8 cellular contexts compared by ENCODE assay signal in the genomic region with DNA sequence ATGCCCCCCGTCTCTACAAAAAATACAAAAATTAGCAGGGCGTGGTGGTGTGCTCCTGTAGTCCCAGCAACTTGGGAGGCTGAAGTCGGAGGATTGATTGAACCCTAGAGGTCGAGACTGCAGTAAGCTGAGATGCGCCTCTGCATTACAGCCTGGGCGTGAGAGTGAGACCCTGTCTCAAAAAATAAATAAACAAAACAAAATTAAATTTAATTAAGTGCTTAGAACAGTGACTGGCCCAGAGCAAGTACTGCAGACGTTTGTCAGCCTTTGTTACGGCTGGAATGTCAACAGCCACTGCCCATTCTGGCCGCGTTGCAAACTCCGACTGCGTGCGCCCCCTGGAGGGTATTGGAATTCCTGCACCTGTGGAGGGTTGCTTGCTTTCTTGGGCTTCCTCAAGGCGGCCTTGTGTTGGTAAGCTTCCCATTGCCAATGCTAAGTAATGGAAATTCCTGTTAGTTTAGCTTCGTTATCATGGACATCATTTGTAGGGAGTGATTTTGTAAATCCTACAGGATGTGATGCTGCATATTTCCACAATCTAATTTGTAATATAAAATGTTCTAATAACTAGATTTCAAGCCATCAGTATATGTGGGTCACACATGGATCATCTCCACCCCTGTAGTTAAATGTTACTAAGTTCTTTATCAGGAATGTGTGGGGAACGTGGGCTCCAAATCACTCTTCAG. TPM values are rescaled to one million over a fixed set of nuclear protein-coding genes. Genes with fewer than 3 reads are reported as not detected.
DNase-seq lines count a peak whose midpoint lies in the region; ATAC-seq and TF ChIP-seq lines count a peak whose summit lies in the region.

No MANE protein-coding gene starts in this region.

- no peak overlapping the region for H2BK15ac ChIP-seq in mesendoderm (replicated peaks; ENCODE audit: low read depth)

- H3K36me3 ChIP-seq in mesendoderm (ENCODE audit: control insufficient read depth, insufficient read depth, low read length) = no peaks in the 10 kb centered on the region

- no peaks in the 10 kb centered on the region for H3K36me3 Mint-ChIP-seq in activated CD8-positive, alpha-beta T cell treated with anti-CD3 and anti-CD28 coated beads for 36 hours (ENCODE audit: low read depth)

- H3K27ac ChIP-seq in mesendoderm (ENCODE audit: low read depth, low read length) = no peak overlapping the region

- DNase-seq in DMS114 treated with DMSO at 0.1 percent for 48 hours (lab: John Stamatoyannopoulos, UW; ENCODE audit: unreplicated experiment) = peak; percentile 76
- DNase-seq in NCI-H82 treated with DMSO at 0.1 percent for 48 hours (lab: John Stamatoyannopoulos, UW; ENCODE audit: unreplicated experiment) = peak; percentile 63
- peak; percentile 84 for DNase-seq in activated CD8-positive, alpha-beta T cell treated with anti-CD3 and anti-CD28 coated beads for 36 hours
- peak; percentile 58 for DNase-seq in effector CD8-positive, alpha-beta T cell (lab: John Stamatoyannopoulos, UW)
- peak; percentile 90 for DNase-seq in mesendoderm
- peak; percentile 35 to 46 for DNase-seq in stimulated activated CD8-positive, alpha-beta memory T cell treated with anti-CD3 and anti-CD28 coated beads, Interleukin-2, amount 100 ng/mL, for 1 hour (ENCODE audit: low read depth in 2 of 2)
- no peak for DNase-seq in T1000 (lab: John Stamatoyannopoulos, UW)

- H3K4me1 ChIP-seq in mesendoderm (ENCODE audit: control insufficient read depth, low read depth, low read length) = no peaks in the 10 kb centered on the region

- POLR2A ChIA-PET in activated CD8-positive, alpha-beta T cell treated with anti-CD3 and anti-CD28 coated beads for 36 hours (lab: Charles Lee) = interaction anchor here (0.7 kb wide), 1 partner anchor 131 kb away, joined by 3 read pairs; no protein-coding TSS in a partner anchor

- no peaks in the 10 kb centered on the region for H3K4me1 Mint-ChIP-seq in activated CD8-positive, alpha-beta T cell treated with anti-CD3 and anti-CD28 coated beads for 36 hours (ENCODE audit: low read depth)

- no peak overlapping the region for H4K5ac ChIP-seq in mesendoderm (ENCODE audit: low read length)

- H3K4ac ChIP-seq in mesendoderm (ENCODE audit: low read depth, low read length) = no peak overlapping the region

- no peak overlapping the region for H4K8ac ChIP-seq in mesendoderm (ENCODE audit: low read depth, low read length)

- no peaks in the 10 kb centered on the region for H3K79me1 ChIP-seq in mesendoderm (ENCODE audit: low read length)

- no peaks in the 10 kb centered on the region for H3K9me3 Mint-ChIP-seq in activated CD8-positive, alpha-beta T cell treated with anti-CD3 and anti-CD28 coated beads for 36 hours

- H3K27me3 Mint-ChIP-seq in activated CD8-positive, alpha-beta T cell treated with anti-CD3 and anti-CD28 coated beads for 36 hours = peaks cover 17% of the 10 kb centered on the region

- WGBS in mesendoderm (ENCODE audit: extremely low coverage, insufficient coverage, low lambda C conversion rate) = no CpG with 5 or more reads among the region's 16 CpGs

- intact Hi-C loops in activated CD8-positive, alpha-beta T cell treated with anti-CD3 and anti-CD28 coated beads for 36 hours (cut with micrococcal nuclease) = loop anchor here (2.0 to 5.0 kb wide), 2 partner anchors 49 to 133 kb away; no protein-coding TSS in a partner anchor

- no peak overlapping the region for H2BK5ac ChIP-seq in mesendoderm (ENCODE audit: low read length)

- no peak overlapping the region for H3K18ac ChIP-seq in mesendoderm (ENCODE audit: low read length)

- no peak overlapping the region for H3K4me2 ChIP-seq in mesendoderm (ENCODE audit: low read length)

- H3K4me3 Mint-ChIP-seq in activated CD8-positive, alpha-beta T cell treated with anti-CD3 and anti-CD28 coated beads for 36 hours = no peak overlapping the region

- CTCF ChIA-PET in activated CD8-positive, alpha-beta T cell treated with anti-CD3 and anti-CD28 coated beads for 36 hours (lab: Charles Lee) = interaction anchor here (0.6 to 8.5 kb wide), 43 partner anchors 9 to 542 kb away, joined by 3 to 135 read pairs (median 4); partner anchors contain the start of gene FIGLA

- no peak overlapping the region for H3K23ac ChIP-seq in mesendoderm (ENCODE audit: low read length)

- TF ChIP-seq CTCF in activated CD8-positive, alpha-beta T cell treated with anti-CD3 and anti-CD28 coated beads for 36 hours (IDR thresholded peaks at IDR 0.05) = peak; percentile 90

- no peak overlapping the region for H2BK120ac ChIP-seq in mesendoderm (ENCODE audit: low read depth, low read length)

- no peaks in the 10 kb centered on the region for H3K27me3 ChIP-seq in mesendoderm (ENCODE audit: insufficient read depth, low read length, poor library complexity)

- H2AK5ac ChIP-seq in mesendoderm (ENCODE audit: low read length) = no peak overlapping the region

- H3K56ac ChIP-seq in mesendoderm (ENCODE audit: low read length) = no peak overlapping the region

- peak; percentile 51 for ATAC-seq in HG02610 (IDR thresholded peaks at IDR 0.05; ENCODE audit: unreplicated experiment)
- peak; percentile 90 for ATAC-seq in activated CD8-positive, alpha-beta T cell treated with anti-CD3 and anti-CD28 coated beads for 36 hours

- H3K27ac Mint-ChIP-seq in activated CD8-positive, alpha-beta T cell treated with anti-CD3 and anti-CD28 coated beads for 36 hours = no peak overlapping the region

- no peak overlapping the region for H3K9ac ChIP-seq in mesendoderm (ENCODE audit: low read length)

- no peak overlapping the region for H3K4me3 ChIP-seq in mesendoderm (ENCODE audit: low read length)

- H3K79me2 ChIP-seq in mesendoderm (ENCODE audit: control insufficient read depth, insufficient read depth, low read length) = no peaks in the 10 kb centered on the region

RNA-seq across cellular contexts. Expression of gene ATP6V1B1, which starts 15.9 kb away (rescaled TPM):
- total RNA-seq in activated CD8-positive, alpha-beta T cell treated with anti-CD3 and anti-CD28 coated beads for 36 hours = not detected
- polyA plus RNA-seq in mesendoderm (2013, experiment 1 of 2) = not detected
- not detected for polyA plus RNA-seq in mesendoderm (2013, experiment 2 of 2)

RNA-seq across cellular contexts. Expression of gene VAX2, which starts 19.4 kb away (rescaled TPM):
- not detected for total RNA-seq in activated CD8-positive, alpha-beta T cell treated with anti-CD3 and anti-CD28 coated beads for 36 hours
- polyA plus RNA-seq in mesendoderm (2013, experiment 1 of 2) = 0.04 TPM
- polyA plus RNA-seq in mesendoderm (2013, experiment 2 of 2) = 0.03 TPM

RNA-seq across cellular contexts. Expression of gene ANKRD53, which starts 58.6 kb away (rescaled TPM):
- not detected for total RNA-seq in activated CD8-positive, alpha-beta T cell treated with anti-CD3 and anti-CD28 coated beads for 36 hours
- 0.72 TPM for polyA plus RNA-seq in mesendoderm (2013, experiment 1 of 2)
- 0.53 TPM for polyA plus RNA-seq in mesendoderm (2013, experiment 2 of 2)
